Comparison of ENCODE assay signal across 12 cellular contexts in genomic region chr5:56070795-56071539, GRCh38.
DNase-seq lines count a peak whose midpoint lies in the region; ATAC-seq and TF ChIP-seq lines count a peak whose summit lies in the region.
"Had no signal": no experiment of that assay in that cellular context is flagged by ENCODE, and none has a peak within 500 bp of the region (broad histone marks: within the 10 kb centered on the region; RNA-seq: fewer than 3 reads in every experiment).

No MANE protein-coding gene starts in this region.

- POLR2A ChIA-PET in activated CD4-positive, alpha-beta memory T cell treated with anti-CD3 and anti-CD28 coated beads, Interleukin-2, amount 10 ng/mL, durations not matched to agents 7 days and 5 days (lab: Charles Lee), result interaction anchor here (0.7 to 1.5 kb wide), 4 partner anchors 12 to 640 kb away, joined by 3 to 6 read pairs (median 3); partner anchors contain the start of gene IL6ST

- peaks cover 3% of the 10 kb centered on the region for H3K36me3 Mint-ChIP-seq in activated CD4-positive, alpha-beta T cell treated with anti-CD3 and anti-CD28 coated beads, Interleukin-2, amount 10 ng/mL, durations not matched to agents 24 days and 14 days (ENCODE audit: low read depth)
- no peaks in the 10 kb centered on the region for H3K36me3 Mint-ChIP-seq in activated CD4-positive, alpha-beta memory T cell treated with anti-CD3 and anti-CD28 coated beads, Interleukin-2, amount 10 ng/mL, durations not matched to agents 7 days and 5 days (ENCODE audit: low read depth)
- H3K36me3 Mint-ChIP-seq in natural killer cell, result no peaks in the 10 kb centered on the region

- H3K27ac Mint-ChIP-seq in activated CD4-positive, alpha-beta T cell treated with anti-CD3 and anti-CD28 coated beads, Interleukin-2, amount 10 ng/mL, durations not matched to agents 24 days and 14 days, result no peak overlapping the region
- peak overlapping the region; percentile 63 for H3K27ac Mint-ChIP-seq in activated CD4-positive, alpha-beta memory T cell treated with anti-CD3 and anti-CD28 coated beads, Interleukin-2, amount 10 ng/mL, durations not matched to agents 7 days and 5 days
- no peak overlapping the region for H3K27ac Mint-ChIP-seq in natural killer cell

- DNase-seq in activated CD4-positive, alpha-beta T cell treated with anti-CD3 and anti-CD28 coated beads, Interleukin-2, amount 10 ng/mL, durations not matched to agents 24 days and 14 days, result no peak
- DNase-seq in activated CD4-positive, alpha-beta T cell treated with anti-CD3 and anti-CD28 coated beads, Interleukin-2, amount 50 U/mL, for 4 hours, result no peak
- no peak for DNase-seq in activated CD4-positive, alpha-beta memory T cell treated with anti-CD3 and anti-CD28 coated beads, Interleukin-2, amount 10 ng/mL, durations not matched to agents 7 days and 5 days
- DNase-seq in inferior parietal cortex (ENCODE audit: extremely low spot score), result peak; percentile 25
- no peak for DNase-seq in thoracic aorta (ENCODE audit: low spot score)
- DNase-seq in NCI-H2081 (lab: John Stamatoyannopoulos, UW), result no peak
- DNase-seq in left colon, result no peak
- no peak for DNase-seq in natural killer cell
- DNase-seq: ACHN; NCI-H187 treated with DMSO at 0.1 percent for 48 hours; stimulated activated CD4-positive, alpha-beta T cell treated with anti-CD3 and anti-CD28 coated beads, Interleukin-4, amount 100 ng/mL, for 4 hours; WERI-Rb-1 had no signal

- peak overlapping the region; percentile 29 to 58 for H3K27ac ChIP-seq in thoracic aorta
- H3K27ac ChIP-seq: WERI-Rb-1 had no signal

- peak overlapping the region; percentile 27 for H3K4me3 Mint-ChIP-seq in activated CD4-positive, alpha-beta T cell treated with anti-CD3 and anti-CD28 coated beads, Interleukin-2, amount 10 ng/mL, durations not matched to agents 24 days and 14 days
- peak overlapping the region; percentile 12 for H3K4me3 Mint-ChIP-seq in activated CD4-positive, alpha-beta memory T cell treated with anti-CD3 and anti-CD28 coated beads, Interleukin-2, amount 10 ng/mL, durations not matched to agents 7 days and 5 days
- no peak overlapping the region for H3K4me3 Mint-ChIP-seq in natural killer cell

- H3K27me3 Mint-ChIP-seq in activated CD4-positive, alpha-beta T cell treated with anti-CD3 and anti-CD28 coated beads, Interleukin-2, amount 10 ng/mL, durations not matched to agents 24 days and 14 days, result peaks cover 2% of the 10 kb centered on the region
- peaks cover 9% of the 10 kb centered on the region for H3K27me3 Mint-ChIP-seq in activated CD4-positive, alpha-beta memory T cell treated with anti-CD3 and anti-CD28 coated beads, Interleukin-2, amount 10 ng/mL, durations not matched to agents 7 days and 5 days
- peaks cover 0 to 2% of the 10 kb centered on the region in 2 donors for H3K27me3 Mint-ChIP-seq in natural killer cell (ENCODE audit: low read depth in 2 of 2)

- CTCF ChIA-PET in activated CD4-positive, alpha-beta memory T cell treated with anti-CD3 and anti-CD28 coated beads, Interleukin-2, amount 10 ng/mL, durations not matched to agents 7 days and 5 days (lab: Charles Lee), result interaction anchor here (0.8 to 1.7 kb wide), 7 partner anchors 10 to 135 kb away, joined by 3 to 6 read pairs (median 4); partner anchors contain the start of gene IL6ST

- ATAC-seq in thoracic aorta (ENCODE audit: insufficient number of reproducible peaks, low FRiP score, low read depth) (no peak), left colon (no peak), natural killer cell (no peak)

- H3K4me3 ChIP-seq in thoracic aorta, result peak overlapping the region; percentile 48

- peaks cover 44% of the 10 kb centered on the region for H3K4me1 Mint-ChIP-seq in activated CD4-positive, alpha-beta T cell treated with anti-CD3 and anti-CD28 coated beads, Interleukin-2, amount 10 ng/mL, durations not matched to agents 24 days and 14 days
- H3K4me1 Mint-ChIP-seq in activated CD4-positive, alpha-beta memory T cell treated with anti-CD3 and anti-CD28 coated beads, Interleukin-2, amount 10 ng/mL, durations not matched to agents 7 days and 5 days, result peaks cover 63% of the 10 kb centered on the region
- H3K4me1 Mint-ChIP-seq in natural killer cell, result peaks cover 7 to 14% of the 10 kb centered on the region in 2 donors

- H3K27me3 ChIP-seq in thoracic aorta (replicated peaks; ENCODE audit: insufficient read depth), result no peaks in the 10 kb centered on the region

- H3K9me3 Mint-ChIP-seq in activated CD4-positive, alpha-beta T cell treated with anti-CD3 and anti-CD28 coated beads, Interleukin-2, amount 10 ng/mL, durations not matched to agents 24 days and 14 days, result no peaks in the 10 kb centered on the region
- H3K9me3 Mint-ChIP-seq in activated CD4-positive, alpha-beta memory T cell treated with anti-CD3 and anti-CD28 coated beads, Interleukin-2, amount 10 ng/mL, durations not matched to agents 7 days and 5 days, result no peaks in the 10 kb centered on the region
- no peaks in the 10 kb centered on the region for H3K9me3 Mint-ChIP-seq in natural killer cell

- peaks cover 21 to 28% of the 10 kb centered on the region in 2 donors for H3K4me1 ChIP-seq in thoracic aorta (ENCODE audit: control insufficient read depth in 1 of 2, low read depth in 2 of 2)

- intact Hi-C loops in activated CD4-positive, alpha-beta T cell treated with anti-CD3 and anti-CD28 coated beads, Interleukin-2, amount 10 ng/mL, durations not matched to agents 24 days and 14 days (cut with micrococcal nuclease), result no loop called here
- intact Hi-C loops in left colon (cut with DNase I, micrococcal nuclease), result no loop called here
- intact Hi-C loops in natural killer cell (cut with micrococcal nuclease), result no loop called here

- H3K36me3 ChIP-seq in thoracic aorta, result no peaks in the 10 kb centered on the region
- H3K36me3 ChIP-seq: WERI-Rb-1 had no signal

- H3K9me3 ChIP-seq in thoracic aorta, result no peaks in the 10 kb centered on the region

- TF ChIP-seq CTCF in thoracic aorta (IDR thresholded peaks at IDR 0.05) (no peak), natural killer cell (IDR thresholded peaks at IDR 0.05) (no peak)
